Comparison of ENCODE assay signal across 8 cellular contexts in the genomic region with DNA sequence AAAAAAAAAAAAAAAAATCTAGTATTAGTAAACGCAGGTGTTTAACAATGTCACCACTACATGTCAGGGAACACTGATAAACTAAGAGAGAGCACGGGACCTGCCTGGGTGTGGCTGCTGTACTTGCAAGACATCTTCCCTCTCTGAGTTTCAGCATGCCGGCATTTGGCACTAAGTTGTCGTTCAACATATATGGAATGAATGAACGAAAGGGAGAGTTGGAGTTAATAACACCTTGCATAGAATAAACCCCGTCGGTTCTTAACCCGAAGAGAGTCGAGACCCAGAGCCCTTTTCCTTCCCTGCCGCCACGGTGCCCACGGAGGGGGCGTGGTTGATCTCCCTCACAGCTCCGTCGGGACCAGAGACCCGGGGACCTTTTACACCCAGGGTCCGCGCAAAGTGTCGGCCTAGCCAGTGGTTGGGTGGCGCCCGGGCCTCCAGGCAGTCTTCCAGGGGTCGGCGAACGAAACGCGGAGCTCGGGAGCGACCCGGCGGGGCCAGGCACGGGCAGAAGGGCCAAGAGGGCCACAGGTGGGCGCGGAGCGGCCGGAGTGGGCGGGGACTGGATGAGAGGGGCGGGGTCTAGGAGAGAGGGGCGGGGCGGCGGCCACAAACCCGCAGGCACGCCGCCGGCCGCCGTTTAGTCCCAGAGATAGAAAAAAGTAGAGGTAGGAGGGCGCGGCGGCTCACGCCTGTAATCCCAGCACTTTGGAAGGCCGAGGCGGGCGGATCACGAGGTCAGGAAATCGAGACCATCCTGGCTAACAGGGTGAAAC. TPM values are rescaled to one million over a fixed set of nuclear protein-coding genes. Genes with fewer than 3 reads are reported as not detected.
DNase-seq lines count a peak whose midpoint lies in the region; ATAC-seq, FAIRE-seq and TF ChIP-seq lines count a peak whose summit lies in the region.

No MANE protein-coding gene starts in this region.

- intact Hi-C loops in activated B cell treated with CpG ODN at 0.5 μM for 24 hours (cut with micrococcal nuclease) (loop anchor here (1.0 to 10.0 kb wide), 10 partner anchors 25 to 1571 kb away; a partner anchor contains a TSS), kidney (cut with DNase I) (no loop called here)

- peak overlapping the region; percentile 97 for H3K4me3 Mint-ChIP-seq in activated B cell treated with CpG ODN at 0.5 μM for 24 hours

- H3K27ac Mint-ChIP-seq in activated B cell treated with CpG ODN at 0.5 μM for 24 hours = peak overlapping the region; percentile 94

- H3K36me3 ChIP-seq in HAP-1 (replicated peaks) (peaks cover 10% of the 10 kb centered on the region), kidney (ENCODE audit: control insufficient read depth in 1 of 2, insufficient read depth in 2 of 2, low read length in 2 of 2) (no peaks in the 10 kb centered on the region)

- no peak for TF ChIP-seq CTCF in activated B cell treated with CpG ODN at 0.5 μM for 24 hours (IDR thresholded peaks at IDR 0.05)
- TF ChIP-seq CTCF in kidney (IDR thresholded peaks at IDR 0.05; ENCODE audit: borderline replicate concordance, extremely low read depth, insufficient read depth) = no peak

- H3K9ac ChIP-seq in kidney (ENCODE audit: low read length in 2 of 2) = peak overlapping the region in 1 of 2 donors; percentile 31

- in situ Hi-C loops in HAP-1 (cut with MboI; ENCODE audit: low sequenced_read_pairs) = no loop called here

- H3K4me1 ChIP-seq in HAP-1 (peaks cover 4% of the 10 kb centered on the region; the same call in 1 of the 2 replicates), kidney (ENCODE audit: control insufficient read depth in 1 of 2, insufficient read depth in 1 of 2, low read depth in 1 of 2, low read length in 2 of 2) (peaks cover 3 to 7% of the 10 kb centered on the region in 2 donors)

- peak overlapping the region; percentile 55 for H3K27ac ChIP-seq in caudate nucleus (ENCODE audit: low read depth, low read length)
- peak overlapping the region in 1 of 2 donors; percentile 74 for H3K27ac ChIP-seq in kidney (ENCODE audit: low read depth in 2 of 2, low read length in 2 of 2)

- no peaks in the 10 kb centered on the region for H3K9me3 ChIP-seq in HAP-1
- H3K9me3 ChIP-seq in kidney (ENCODE audit: control insufficient read depth in 1 of 2, low read length in 2 of 2) = no peaks in the 10 kb centered on the region

- peak; percentile 76 for ATAC-seq in activated B cell treated with CpG ODN at 0.5 μM for 24 hours (ENCODE audit: low read depth)

- DNase-seq in ELF-1 (ENCODE audit: low read depth, low spot score) = peak; percentile 78
- peak; percentile 51 to 80 for DNase-seq in HAP-1 (ENCODE audit: low spot score in 2 of 2)
- DNase-seq in NCI-H1092 (lab: John Stamatoyannopoulos, UW) = peak; percentile 7
- peak; percentile 64 for DNase-seq in activated B cell treated with CpG ODN at 0.5 μM for 24 hours
- DNase-seq in caudate nucleus (lab: John Stamatoyannopoulos, UW) = peak in 46 of 61 donors; percentile 7 to 64 (median 35)
- peak; percentile 87 for DNase-seq in kidney
- peak; percentile 73 for DNase-seq in stimulated activated CD4-positive, alpha-beta T cell treated with anti-CD3 and anti-CD28 coated beads, Interleukin-15, amount 100 ng/mL, for 24 hours
- DNase-seq in NCI-H187 treated with DMSO at 0.1 percent for 48 hours (lab: John Stamatoyannopoulos, UW) = no peak

- CTCF ChIA-PET in activated B cell treated with CpG ODN at 0.5 μM for 24 hours (lab: Charles Lee) = interaction anchor here (1.0 to 1.3 kb wide), 4 partner anchors 13 to 245 kb away, joined by 3 to 4 read pairs (median 3); no protein-coding TSS in a partner anchor

- H3K9me3 Mint-ChIP-seq in activated B cell treated with CpG ODN at 0.5 μM for 24 hours = no peaks in the 10 kb centered on the region

- H3K27me3 Mint-ChIP-seq in activated B cell treated with CpG ODN at 0.5 μM for 24 hours = no peaks in the 10 kb centered on the region

- H3K4me3 ChIP-seq in HAP-1 (peak overlapping the region; percentile 75), kidney (ENCODE audit: low read length in 2 of 2) (peak overlapping the region; percentile 35 to 99)

- no peaks in the 10 kb centered on the region; the same call in 1 of the 2 replicates for H3K27me3 ChIP-seq in HAP-1 (ENCODE audit: low read depth)

- POLR2A ChIA-PET in activated B cell treated with CpG ODN at 0.5 μM for 24 hours (lab: Charles Lee) = interaction anchor here (0.6 to 1.8 kb wide), 20 partner anchors 9 to 1025 kb away, joined by 3 to 38 read pairs (median 3); a partner anchor contains a TSS

- H3K4me1 Mint-ChIP-seq in activated B cell treated with CpG ODN at 0.5 μM for 24 hours = peaks cover 31% of the 10 kb centered on the region

- no peak for FAIRE-seq in kidney (lab: Jason Lieb, UNC)

- peaks cover 18% of the 10 kb centered on the region for H3K36me3 Mint-ChIP-seq in activated B cell treated with CpG ODN at 0.5 μM for 24 hours (ENCODE audit: low read depth)

RNA-seq across cellular contexts. Expression of a gene that starts 0.8 kb away (rescaled TPM):
- total RNA-seq in activated B cell treated with CpG ODN at 0.5 μM for 24 hours = 28.3 and 30.1 TPM in 2 replicates
- 30.9 TPM for total RNA-seq in kidney
- 80.7 TPM for polyA plus RNA-seq in kidney (ENCODE audit: insufficient read depth, low read depth, low replicate concordance)

RNA-seq across cellular contexts. Expression of a gene that starts 25.1 kb away (rescaled TPM):
- total RNA-seq in activated B cell treated with CpG ODN at 0.5 μM for 24 hours = 191 and 212 TPM in 2 replicates
- total RNA-seq in kidney = 352 TPM
- 804 TPM for polyA plus RNA-seq in kidney (ENCODE audit: insufficient read depth, low read depth, low replicate concordance)
